In the genomic region with DNA sequence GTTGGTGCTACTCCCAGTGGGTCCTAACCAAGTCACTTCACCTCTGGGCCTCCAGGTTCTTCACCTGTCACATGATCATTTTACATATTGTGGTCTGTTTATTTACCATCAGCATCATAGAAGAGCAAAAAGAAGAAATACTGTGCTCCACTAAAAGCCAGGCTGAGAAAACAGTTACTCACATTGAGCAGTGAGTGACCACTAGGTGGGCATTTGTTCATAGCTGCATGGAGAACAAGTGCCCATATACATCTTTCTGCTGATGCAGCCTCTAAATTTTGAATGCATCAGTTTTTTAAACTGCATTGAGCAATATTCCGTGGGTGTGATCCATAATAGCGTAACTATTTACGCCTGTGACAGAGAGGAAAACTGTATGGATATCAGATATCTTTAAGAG, we compare ENCODE assay signal across 20 cellular contexts.
DNase-seq lines count a peak whose midpoint lies in the region; ATAC-seq and TF ChIP-seq lines count a peak whose summit lies in the region.
"Had no signal": no experiment of that assay in that cellular context is flagged by ENCODE, and none has a peak within 500 bp of the region (broad histone marks: within the 10 kb centered on the region; RNA-seq: fewer than 3 reads in every experiment).

No MANE protein-coding gene starts in this region.

- peak; percentile 17 for DNase-seq in DMS114 treated with DMSO at 0.1 percent for 48 hours (lab: John Stamatoyannopoulos, UW; ENCODE audit: unreplicated experiment)
- DNase-seq in HFFc6, result no peak
- no peak for DNase-seq in central memory CD8-positive, alpha-beta T cell (ENCODE audit: low spot score in 2 of 2)
- no peak for DNase-seq in nephron progenitor cell
- DNase-seq in kidney glomerular epithelial cell (lab: John Stamatoyannopoulos, UW), result no peak
- no peak for DNase-seq in OCI-M2 (lab: John Stamatoyannopoulos, UW; ENCODE audit: unreplicated experiment)
- DNase-seq: activated CD4-positive, CD25-positive, alpha-beta regulatory T cell treated with anti-CD3 and anti-CD28 coated beads, Interleukin-2, amount 50 U/mL, for 72 hours; activated CD8-positive, alpha-beta memory T cell treated with anti-CD3 and anti-CD28 coated beads, Interleukin-2, amount 50 U/mL, for 4 hours; activated gamma-delta T cell treated with Interleukin-2 at 50 U/mL for 16 hours; aorta; C1 segment of cervical spinal cord; cortex of kidney; DMS 273 treated with DMSO at 0.1 percent for 48 hours; NCI-H1436; NCI-H2227 treated with DMSO at 0.1 percent for 48 hours; SIG-M5; stimulated activated naive CD4-positive, alpha-beta T cell; transverse colon had no signal

- H3K9me3 Mint-ChIP-seq in HFFc6, result no peaks in the 10 kb centered on the region
- H3K9me3 Mint-ChIP-seq in central memory CD8-positive, alpha-beta T cell, result no peaks in the 10 kb centered on the region
- no peaks in the 10 kb centered on the region for H3K9me3 Mint-ChIP-seq in nephron progenitor cell

- H3K36me3 Mint-ChIP-seq in HFFc6 (ENCODE audit: low read depth) (peaks cover 6% of the 10 kb centered on the region; the same call in 1 of the 2 replicates), nephron progenitor cell (ENCODE audit: low read depth) (peaks cover 27% of the 10 kb centered on the region)
- peaks cover 41% of the 10 kb centered on the region for H3K36me3 Mint-ChIP-seq in central memory CD8-positive, alpha-beta T cell (ENCODE audit: insufficient read depth)

- H3K4me3 Mint-ChIP-seq in HFFc6 (no peak overlapping the region), nephron progenitor cell (no peak overlapping the region)
- no peak overlapping the region for H3K4me3 Mint-ChIP-seq in central memory CD8-positive, alpha-beta T cell

- TF ChIP-seq CTCF in HFFc6 (IDR thresholded peaks at IDR 0.05), result peak; percentile 57
- peak; percentile 15 for TF ChIP-seq CTCF in nephron progenitor cell (IDR thresholded peaks at IDR 0.05)

- peaks cover 9% of the 10 kb centered on the region for H3K4me1 Mint-ChIP-seq in HFFc6 (ENCODE audit: low read depth)
- no peaks in the 10 kb centered on the region for H3K4me1 Mint-ChIP-seq in central memory CD8-positive, alpha-beta T cell
- no peaks in the 10 kb centered on the region for H3K4me1 Mint-ChIP-seq in nephron progenitor cell

- no peaks in the 10 kb centered on the region for H3K27me3 Mint-ChIP-seq in HFFc6 (ENCODE audit: insufficient read depth)
- no peaks in the 10 kb centered on the region for H3K27me3 Mint-ChIP-seq in central memory CD8-positive, alpha-beta T cell
- peaks cover 3% of the 10 kb centered on the region for H3K27me3 Mint-ChIP-seq in nephron progenitor cell (ENCODE audit: low read depth, poor library complexity)

- H3K27ac Mint-ChIP-seq in HFFc6 (no peak overlapping the region), nephron progenitor cell (no peak overlapping the region)
- peak overlapping the region; percentile 41 for H3K27ac Mint-ChIP-seq in central memory CD8-positive, alpha-beta T cell (ENCODE audit: low read depth)

- ATAC-seq in central memory CD8-positive, alpha-beta T cell (replicated peaks; ENCODE audit: extremely low read depth, poor library complexity, severe bottlenecking), result no peak
- ATAC-seq in HG03460 (IDR thresholded peaks at IDR 0.05; ENCODE audit: unreplicated experiment) (no peak), HG02938 (IDR thresholded peaks at IDR 0.05; ENCODE audit: unreplicated experiment) (no peak)
